Comparison of ENCODE assay signal across 6 cellular contexts in genomic region chr16:20555648-20556047, GRCh38. TPM values are rescaled to one million over a fixed set of nuclear protein-coding genes. Genes with fewer than 3 reads are reported as not detected.
"Had no signal": no experiment of that assay in that cellular context is flagged by ENCODE, and none has a peak within 500 bp of the region (broad histone marks: within the 10 kb centered on the region; RNA-seq: fewer than 3 reads in every experiment).

No MANE protein-coding gene starts in this region.

RNA-seq across cellular contexts. Expression of gene ACSM2B, which starts 20.5 kb away (rescaled TPM):
- total RNA-seq: M059J, PC-3, Peyer's patch, Right ventricle myocardium superior, SJSA1 had no signal
- polyA plus RNA-seq: SK-N-SH had no signal
